Comparison of ENCODE assay signal across 28 cellular contexts in genomic region chr1:56631901-56632300, GRCh38. TPM values are rescaled to one million over a fixed set of nuclear protein-coding genes. Genes with fewer than 3 reads are reported as not detected.
"Had no signal": no experiment of that assay in that cellular context is flagged by ENCODE, and none has a peak within 500 bp of the region (broad histone marks: within the 10 kb centered on the region; RNA-seq: fewer than 3 reads in every experiment).

No MANE protein-coding gene starts in this region.

- H3K4me3 ChIP-seq: neural progenitor cell, ovary, psoas muscle, skin epidermis, smooth muscle cell, spleen, suprapubic skin, testis, tibial artery, transverse colon, upper lobe of right lung, uterus had no signal

- H3K4me1 ChIP-seq: neural progenitor cell, parathyroid adenoma, psoas muscle, spleen, suprapubic skin, testis, tibial artery, transverse colon, upper lobe of right lung, uterus had no signal

- DNase-seq: natural killer cell; occipital lobe; ovary; posterior cingulate gyrus; psoas muscle; right cardiac atrium; spleen; stimulated activated CD4-positive, alpha-beta T cell treated with anti-CD3 and anti-CD28 coated beads, Interleukin-12 subunit alpha, Interleukin-12 subunit beta, amount 100 ng/mL, for 4 hours; stimulated activated CD4-positive, alpha-beta T cell treated with anti-CD3 and anti-CD28 coated beads, Interleukin-1b, Interleukin-23, amount 100 ng/mL, for 48 hours; stimulated activated CD4-positive, alpha-beta T cell treated with anti-CD3 and anti-CD28 coated beads, Interleukin-4, amount 100 ng/mL, for 1 hour; stimulated activated CD4-positive, alpha-beta T cell treated with anti-CD3 and anti-CD28 coated beads, Interleukin-4, amount 100 ng/mL, for 4 hours; stimulated activated CD8-positive, alpha-beta memory T cell treated with anti-CD3 and anti-CD28 coated beads, Interleukin-4, amount 100 ng/mL, for 48 hours; stimulated activated naive CD4-positive, alpha-beta T cell; stimulated activated naive CD8-positive, alpha-beta T cell treated with anti-CD3 and anti-CD28 coated beads, Interleukin-15, amount 100 ng/mL, for 72 hours; stimulated activated naive CD8-positive, alpha-beta T cell treated with anti-CD3 and anti-CD28 coated beads, Interleukin-15, Interleukin-2, amounts not matched to agents 100 U/mL and 50 U/mL, for 24 hours; substantia nigra; testis; tibial artery; transverse colon; upper lobe of right lung; uterus had no signal

- ATAC-seq: natural killer cell; psoas muscle; right cardiac atrium; sciatic nerve; stimulated activated memory B cell treated with anti-CD40 and anti-IgM and Interleukin-4, amounts not matched to agents 10 μg/mL and 1 μg/mL and 100 μg/mL, for 72 hours; stimulated activated naive CD8-positive, alpha-beta T cell treated with anti-CD3 and anti-CD28 coated beads, Interleukin-15, amount 100 ng/mL, for 72 hours; stimulated activated naive CD8-positive, alpha-beta T cell treated with anti-CD3 and anti-CD28 coated beads, Interleukin-15, Interleukin-2, amounts not matched to agents 100 U/mL and 50 U/mL, for 24 hours; upper lobe of right lung had no signal

- H3K36me3 ChIP-seq: neural progenitor cell, ovary, spleen, suprapubic skin, tibial artery, transverse colon, upper lobe of right lung, uterus had no signal

- H3K27me3 ChIP-seq: neural progenitor cell, ovary, testis, tibial artery, transverse colon, upper lobe of right lung, uterus had no signal

- H3K9me3 ChIP-seq: ovary, psoas muscle, spleen, suprapubic skin, testis, tibial artery, transverse colon, upper lobe of right lung, uterus had no signal

- H3K27ac ChIP-seq: neural progenitor cell, ovary, parathyroid adenoma, psoas muscle, skin epidermis, spleen, suprapubic skin, testis, tibial artery, transverse colon, upper lobe of right lung, uterus had no signal

- H3K9ac ChIP-seq: neural progenitor cell, parathyroid adenoma had no signal

RNA-seq across cellular contexts. Expression of gene PRKAA2, which starts 13.2 kb away (rescaled TPM):
- total RNA-seq: natural killer cell had no signal
